ENCODE assay signal across 8 cellular contexts in genomic region chr2:221517362-221518121, GRCh38. TPM values are rescaled to one million over a fixed set of nuclear protein-coding genes. Genes with fewer than 3 reads are reported as not detected.
DNase-seq lines count a peak whose midpoint lies in the region; ATAC-seq and TF ChIP-seq lines count a peak whose summit lies in the region.

No MANE protein-coding gene starts in this region.

- peaks cover 22 to 31% (median 30%) of the 10 kb centered on the region in 3 donors for H3K4me1 Mint-ChIP-seq in CD8-positive, alpha-beta memory T cell
- peaks cover 29% of the 10 kb centered on the region for H3K4me1 Mint-ChIP-seq in activated CD4-positive, alpha-beta memory T cell treated with anti-CD3 and anti-CD28 coated beads for 36 hours (ENCODE audit: low read depth)

- peaks cover 48% of the 10 kb centered on the region for H3K4me1 ChIP-seq in CD8-positive, alpha-beta memory T cell (ENCODE audit: insufficient read depth, low read length)
- H3K4me1 ChIP-seq in HAP-1 = peaks cover 28% of the 10 kb centered on the region

- peaks cover 0 to 4% (median 0%) of the 10 kb centered on the region in 3 donors for H3K36me3 Mint-ChIP-seq in CD8-positive, alpha-beta memory T cell
- no peaks in the 10 kb centered on the region for H3K36me3 Mint-ChIP-seq in activated CD4-positive, alpha-beta memory T cell treated with anti-CD3 and anti-CD28 coated beads for 36 hours

- no peaks in the 10 kb centered on the region for H3K27me3 ChIP-seq in CD8-positive, alpha-beta memory T cell (ENCODE audit: insufficient read depth, low read length, poor library complexity, severe bottlenecking)
- no peaks in the 10 kb centered on the region for H3K27me3 ChIP-seq in HAP-1 (ENCODE audit: low read depth)

- no peak overlapping the region for H3K4me3 Mint-ChIP-seq in CD8-positive, alpha-beta memory T cell
- H3K4me3 Mint-ChIP-seq in activated CD4-positive, alpha-beta memory T cell treated with anti-CD3 and anti-CD28 coated beads for 36 hours = no peak overlapping the region

- CTCF ChIA-PET in CD8-positive, alpha-beta memory T cell (lab: Charles Lee) = interaction anchor here (0.8 to 1.9 kb wide), 11 partner anchors 9 to 56 kb away, joined by 3 to 23 read pairs (median 4); partner anchors contain the start of gene EPHA4
- CTCF ChIA-PET in activated CD4-positive, alpha-beta memory T cell treated with anti-CD3 and anti-CD28 coated beads for 36 hours (lab: Charles Lee) = interaction anchor here (0.7 to 0.8 kb wide), 2 partner anchors 8 to 12 kb away, joined by 3 read pairs; no protein-coding TSS in a partner anchor

- ATAC-seq in GM21360 (IDR thresholded peaks at IDR 0.05; ENCODE audit: unreplicated experiment) = peak; percentile 87
- ATAC-seq in HG03565 (IDR thresholded peaks at IDR 0.05; ENCODE audit: unreplicated experiment) = peak; percentile 95

- peak; percentile 65 to 94 (median 71) for DNase-seq in CD8-positive, alpha-beta memory T cell
- DNase-seq in activated CD4-positive, alpha-beta memory T cell treated with anti-CD3 and anti-CD28 coated beads for 36 hours = peak; percentile 89
- DNase-seq in fibroblast of mammary gland (ENCODE audit: low read depth) (peak; percentile 76), HAP-1 (ENCODE audit: low spot score in 2 of 2) (no peak), SK-N-DZ (ENCODE audit: low spot score) (no peak)
- peak; percentile 71 for DNase-seq in stimulated activated CD4-positive, alpha-beta T cell treated with anti-CD3 and anti-CD28 coated beads, Interleukin-4, amount 100 ng/mL, for 24 hours

- in situ Hi-C loops in HAP-1 (cut with MboI; ENCODE audit: low sequenced_read_pairs) = no loop called here

- H3K27me3 Mint-ChIP-seq in CD8-positive, alpha-beta memory T cell = no peaks in the 10 kb centered on the region
- no peaks in the 10 kb centered on the region for H3K27me3 Mint-ChIP-seq in activated CD4-positive, alpha-beta memory T cell treated with anti-CD3 and anti-CD28 coated beads for 36 hours

- H3K36me3 ChIP-seq in CD8-positive, alpha-beta memory T cell (ENCODE audit: insufficient read depth, low read length) = no peaks in the 10 kb centered on the region
- H3K36me3 ChIP-seq in HAP-1 (replicated peaks) = no peaks in the 10 kb centered on the region

- no peak for TF ChIP-seq CTCF in fibroblast of mammary gland (conservative IDR thresholded peaks at IDR 0.05; ENCODE audit: control insufficient read depth, insufficient read depth, low read depth, low read length)

- intact Hi-C loops in activated CD4-positive, alpha-beta memory T cell treated with anti-CD3 and anti-CD28 coated beads for 36 hours (cut with micrococcal nuclease) = loop anchor here (1.0 to 5.0 kb wide), 9 partner anchors 10 to 580 kb away; partner anchors contain the start of gene EPHA4

- no peaks in the 10 kb centered on the region for H3K9me3 ChIP-seq in CD8-positive, alpha-beta memory T cell (ENCODE audit: low read length)
- no peaks in the 10 kb centered on the region for H3K9me3 ChIP-seq in HAP-1

- H3K27ac Mint-ChIP-seq in CD8-positive, alpha-beta memory T cell = no peak overlapping the region
- no peak overlapping the region for H3K27ac Mint-ChIP-seq in activated CD4-positive, alpha-beta memory T cell treated with anti-CD3 and anti-CD28 coated beads for 36 hours

- H3K27ac ChIP-seq in CD8-positive, alpha-beta memory T cell (ENCODE audit: low read depth, low read length) = peak overlapping the region; percentile 97

- H3K4me3 ChIP-seq in CD8-positive, alpha-beta memory T cell (ENCODE audit: low read length) = peak overlapping the region; percentile 47
- H3K4me3 ChIP-seq in fibroblast of mammary gland (ENCODE audit: control insufficient read depth, low read depth, low read length) (no peak overlapping the region), HAP-1 (no peak overlapping the region)

- POLR2A ChIA-PET in CD8-positive, alpha-beta memory T cell (lab: Charles Lee) = interaction anchor here (0.7 to 2.6 kb wide), 8 partner anchors 12 to 58 kb away, joined by 3 to 16 read pairs (median 4); no protein-coding TSS in a partner anchor
- POLR2A ChIA-PET in activated CD4-positive, alpha-beta memory T cell treated with anti-CD3 and anti-CD28 coated beads for 36 hours (lab: Charles Lee) = interaction anchor here (1.1 to 2.5 kb wide), 5 partner anchors 13 to 55 kb away, joined by 3 to 12 read pairs (median 4); partner anchors contain the start of gene EPHA4

- H3K9me3 Mint-ChIP-seq in CD8-positive, alpha-beta memory T cell = peaks cover 0 to 3% (median 0%) of the 10 kb centered on the region in 5 donors
- H3K9me3 Mint-ChIP-seq in activated CD4-positive, alpha-beta memory T cell treated with anti-CD3 and anti-CD28 coated beads for 36 hours = no peaks in the 10 kb centered on the region

RNA-seq across cellular contexts. Expression of gene EPHA4, which starts 54.6 kb away (rescaled TPM):
- total RNA-seq in CD8-positive, alpha-beta memory T cell = 10 to 100 TPM in 1 of 2 experiments, 1 to 10 TPM in 1; 7.8 to 10.2 TPM
- 19.3 TPM for polyA plus RNA-seq in CD8-positive, alpha-beta memory T cell
- 1 to 10 TPM; 6.3 to 7.0 TPM for total RNA-seq in activated CD4-positive, alpha-beta memory T cell treated with anti-CD3 and anti-CD28 coated beads for 36 hours
- polyA plus RNA-seq in SK-N-DZ (2014; cell fraction: cytosol; rRNA removed) = not detected in 2 replicates
- polyA plus RNA-seq in SK-N-DZ (2014; cell fraction: nucleus; rRNA removed) = not detected in 2 replicates

Comparison
In these comparisons a context has a peak if more than half of its experiments do, and no peak if none do; other contexts are left out.
1. DNase-seq: peak in CD8-positive, alpha-beta memory T cell (5 of 5), activated CD4-positive, alpha-beta memory T cell treated with anti-CD3 and anti-CD28 coated beads for 36 hours (single experiment), fibroblast of mammary gland (single experiment) and stimulated activated CD4-positive, alpha-beta T cell treated with anti-CD3 and anti-CD28 coated beads, Interleukin-4, amount 100 ng/mL, for 24 hours (single experiment); none in HAP-1 (0 of 2) and SK-N-DZ (single experiment).